ENCODE assay signal across 11 cellular contexts in the genomic region with DNA sequence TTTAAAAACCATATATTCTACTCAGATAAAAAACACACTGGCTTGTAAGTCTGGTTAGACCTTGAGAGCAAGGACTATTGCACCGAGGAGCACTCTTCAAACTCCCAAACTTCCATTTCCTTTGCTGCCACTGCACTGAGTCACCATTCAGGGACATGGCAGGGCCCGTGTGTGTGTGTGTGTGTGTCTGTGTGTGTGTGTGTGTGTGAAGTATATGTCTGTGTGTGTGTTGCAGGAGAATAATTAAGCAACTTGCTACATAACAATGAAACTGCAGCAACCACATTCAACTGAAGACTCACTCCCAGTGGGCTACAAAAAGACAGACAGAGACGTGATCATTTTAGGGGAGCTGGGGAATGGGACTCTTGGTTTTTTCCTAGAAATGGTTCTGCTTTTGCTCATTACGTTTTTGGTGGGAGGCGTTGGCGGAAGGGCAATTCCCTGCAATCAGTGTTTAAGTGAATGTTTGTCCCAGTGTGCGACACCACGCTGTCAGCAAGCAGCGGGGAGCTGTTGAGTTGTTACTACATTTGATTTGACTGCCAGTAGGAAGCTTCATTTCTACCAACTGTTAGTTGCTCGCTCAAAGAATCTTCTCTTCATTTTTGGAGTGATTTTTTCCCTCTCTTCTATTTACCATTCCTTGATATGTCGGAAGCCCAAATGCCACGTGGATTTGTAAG. TPM values are rescaled to one million over a fixed set of nuclear protein-coding genes. Genes with fewer than 3 reads are reported as not detected.
DNase-seq lines count a peak whose midpoint lies in the region; ATAC-seq and TF ChIP-seq lines count a peak whose summit lies in the region.
"Had no signal": no experiment of that assay in that cellular context is flagged by ENCODE, and none has a peak within 500 bp of the region (broad histone marks: within the 10 kb centered on the region; RNA-seq: fewer than 3 reads in every experiment).

No MANE protein-coding gene starts in this region.

- H2BK15ac ChIP-seq in H9 (ENCODE audit: low read depth, low read length): no peak overlapping the region
- H2BK15ac ChIP-seq in neuronal stem cell (ENCODE audit: low read length): no peak overlapping the region

- WGBS in H9 (ENCODE audit: extremely low coverage, insufficient read length, low lambda C conversion rate): no CpG with 5 or more reads among the region's 12 CpGs
- 11 to 16% (median 15%) methylated on average over 12 of the region's 12 CpGs for WGBS in heart left ventricle, 4 donors
- WGBS in neuronal stem cell (ENCODE audit: extremely low coverage in 2 of 2, insufficient read length in 2 of 2, insufficient replicate concordance in 1 of 2), 2 donors: no CpG with 5 or more reads among the region's 12 CpGs

- H2BK12ac ChIP-seq in H9 (ENCODE audit: insufficient read length, low read depth, low read length) (no peak overlapping the region), neuronal stem cell (ENCODE audit: low read length) (no peak overlapping the region)

- H2BK20ac ChIP-seq in H9 (ENCODE audit: low read depth, low read length, poor library complexity, severe bottlenecking): no peak overlapping the region

- no peak for TF ChIP-seq CTCF in H9 (conservative IDR thresholded peaks at IDR 0.05)
- TF ChIP-seq CTCF in heart left ventricle (IDR thresholded peaks at IDR 0.05): no peak

- H3K27ac ChIP-seq in H9 (ENCODE audit: insufficient read length, low read depth, low read length) (no peak overlapping the region), heart left ventricle (peak overlapping the region in 3 of 12 donors; percentile 2 to 29 (median 28)), neuronal stem cell (replicated peaks; ENCODE audit: low read length) (no peak overlapping the region)
- H3K27ac ChIP-seq: stomach had no signal

- no peaks in the 10 kb centered on the region for H3K9me3 Mint-ChIP-seq in H9
- H3K9me3 Mint-ChIP-seq: T-helper 1 cell treated with Interleukin-12 subunit alpha and Interleukin-12 subunit beta and Interleukin-4 antibody, amounts not matched to agents 30 μg/mL and 1 μg/mL, for 36 hours had no signal

- H3K9me3 ChIP-seq in H9 (ENCODE audit: control insufficient read depth, low read depth, low read length): no peaks in the 10 kb centered on the region
- H3K9me3 ChIP-seq in heart left ventricle: no peaks in the 10 kb centered on the region
- H3K9me3 ChIP-seq in neuronal stem cell (replicated peaks in 1 of 2; ENCODE audit: control insufficient read depth in 2 of 2, insufficient read depth in 1 of 2, low read depth in 1 of 2, low read length in 2 of 2): no peaks in the 10 kb centered on the region
- H3K9me3 ChIP-seq: stomach had no signal

- peak; percentile 29 to 78 (median 76) for ATAC-seq in heart left ventricle
- ATAC-seq in GM21515 (IDR thresholded peaks at IDR 0.05; ENCODE audit: unreplicated experiment): no peak

- no peak overlapping the region for H3T11ph ChIP-seq in H9 (ENCODE audit: low read length)

- H4K8ac ChIP-seq in H9 (replicated peaks; ENCODE audit: insufficient read length, low read depth, low read length) (no peak overlapping the region), neuronal stem cell (ENCODE audit: low read depth, low read length) (no peak overlapping the region)

- no peak overlapping the region for H2BK120ac ChIP-seq in H9 (ENCODE audit: low read depth, low read length, poor library complexity, severe bottlenecking)
- no peak overlapping the region for H2BK120ac ChIP-seq in neuronal stem cell (ENCODE audit: low read depth, low read length)

- no peaks in the 10 kb centered on the region for H3K23me2 ChIP-seq in H9 (ENCODE audit: insufficient read length, low read depth, low read length, poor library complexity, severe bottlenecking)

- H3K18ac ChIP-seq in H9 (ENCODE audit: insufficient read length, low read depth, low read length) (no peak overlapping the region), neuronal stem cell (ENCODE audit: low read length) (no peak overlapping the region)

- H2AFZ ChIP-seq in H9 (ENCODE audit: low read length): no peak overlapping the region
- peak overlapping the region; percentile 52 for H2AFZ ChIP-seq in neuronal stem cell (ENCODE audit: low read length)

- H3K27me3 ChIP-seq in H9 (ENCODE audit: insufficient read depth, low read length): no peaks in the 10 kb centered on the region
- H3K27me3 ChIP-seq in heart left ventricle: peaks cover 0 to 8% (median 0%) of the 10 kb centered on the region in 9 donors
- H3K27me3 ChIP-seq in neuronal stem cell (ENCODE audit: control insufficient read depth in 3 of 3, insufficient read depth in 3 of 3, low read depth in 1 of 3, low read length in 3 of 3): no peaks in the 10 kb centered on the region
- H3K27me3 ChIP-seq: stomach had no signal

- H3K56ac ChIP-seq in H9 (ENCODE audit: insufficient read length, low read depth, low read length): no peak overlapping the region

- H3K4me3 Mint-ChIP-seq in H9: peak overlapping the region; percentile 26 to 33
- H3K4me3 Mint-ChIP-seq: CD4-positive, alpha-beta memory T cell; T-helper 1 cell treated with Interleukin-12 subunit alpha and Interleukin-12 subunit beta and Interleukin-4 antibody, amounts not matched to agents 30 μg/mL and 1 μg/mL, for 36 hours had no signal

- no peak overlapping the region for H2BK5ac ChIP-seq in H9 (ENCODE audit: insufficient read length, low read length)
- no peak overlapping the region for H2BK5ac ChIP-seq in neuronal stem cell (ENCODE audit: low read length)

- no peak overlapping the region for H3K4ac ChIP-seq in H9 (ENCODE audit: low read depth, low read length)
- no peak overlapping the region for H3K4ac ChIP-seq in neuronal stem cell (ENCODE audit: low read length)

- no peaks in the 10 kb centered on the region for H3K27me3 Mint-ChIP-seq in H9 (ENCODE audit: low read depth)
- H3K27me3 Mint-ChIP-seq: CD4-positive, alpha-beta memory T cell had no signal

- no peaks in the 10 kb centered on the region for H3K36me3 Mint-ChIP-seq in H9 (ENCODE audit: insufficient read depth in 1 of 3, low read depth in 3 of 3)
- H3K36me3 Mint-ChIP-seq: CD4-positive, alpha-beta memory T cell had no signal

- H3K4me1 ChIP-seq in H9 (ENCODE audit: insufficient read depth, low read length) (peaks cover 3% of the 10 kb centered on the region; the same call in 1 of the 2 replicates), heart left ventricle (peaks cover 0 to 7% (median 0%) of the 10 kb centered on the region in 12 donors), neuronal stem cell (ENCODE audit: control insufficient read depth in 2 of 2, insufficient read depth in 1 of 2, low read depth in 1 of 2, low read length in 2 of 2) (peaks cover 2 to 12% of the 10 kb centered on the region in 2 donors)
- H3K4me1 ChIP-seq: stomach had no signal

- H3K79me1 ChIP-seq in H9 (ENCODE audit: insufficient read depth, low read depth, low read length, poor library complexity, severe bottlenecking): no peaks in the 10 kb centered on the region
- H3K79me1 ChIP-seq in neuronal stem cell (ENCODE audit: low read depth, low read length): no peaks in the 10 kb centered on the region

- H3K36me3 ChIP-seq in heart left ventricle: no peaks in the 10 kb centered on the region
- H3K36me3 ChIP-seq in neuronal stem cell (replicated peaks in 1 of 2; ENCODE audit: control insufficient read depth in 2 of 2, insufficient read depth in 2 of 2, low read length in 2 of 2): no peaks in the 10 kb centered on the region
- H3K36me3 ChIP-seq: stomach had no signal

- H3K14ac ChIP-seq in H9 (ENCODE audit: insufficient read depth, low read length): no peak overlapping the region
- H3K14ac ChIP-seq in neuronal stem cell (ENCODE audit: low read length): no peak overlapping the region

- H3K23ac ChIP-seq in H9 (ENCODE audit: insufficient read length, low read depth, low read length) (no peak overlapping the region), neuronal stem cell (ENCODE audit: low read depth, low read length, poor library complexity) (no peak overlapping the region)

- peaks cover 24 to 33% of the 10 kb centered on the region in 2 experiments for H3K4me1 Mint-ChIP-seq in H9
- H3K4me1 Mint-ChIP-seq: CD4-positive, alpha-beta memory T cell had no signal

- peak overlapping the region; percentile 12 to 35 (median 13); a peak in 5 of 7 replicates for H3K27ac Mint-ChIP-seq in H9
- H3K27ac Mint-ChIP-seq: CD4-positive, alpha-beta memory T cell; T-helper 1 cell treated with Interleukin-12 subunit alpha and Interleukin-12 subunit beta and Interleukin-4 antibody, amounts not matched to agents 30 μg/mL and 1 μg/mL, for 36 hours had no signal

- no peak for TF ChIP-seq POLR2A in heart left ventricle (IDR thresholded peaks at IDR 0.05)

- no peak overlapping the region for H4K91ac ChIP-seq in H9 (ENCODE audit: insufficient read length, low read depth, low read length)
- H4K91ac ChIP-seq in neuronal stem cell (ENCODE audit: low read depth, low read length, poor library complexity): no peak overlapping the region

- H3K4me3 ChIP-seq in heart left ventricle (peak overlapping the region in 2 of 12 donors; percentile 12 to 41), neuronal stem cell (ENCODE audit: low read length in 2 of 2) (no peak overlapping the region)
- H3K4me3 ChIP-seq: stomach had no signal

- intact Hi-C loops in heart left ventricle (cut with DNase I): no loop called here

- H3K9ac ChIP-seq in H9 (ENCODE audit: extremely low read depth, insufficient read length, low read length): no peak overlapping the region
- no peak overlapping the region for H3K9ac ChIP-seq in neuronal stem cell (ENCODE audit: low read depth, low read length, poor library complexity)

- no peak overlapping the region for H2AK5ac ChIP-seq in H9 (ENCODE audit: insufficient read length, low read length)
- H2AK5ac ChIP-seq in neuronal stem cell (ENCODE audit: low read depth, low read length): no peak overlapping the region

- no peaks in the 10 kb centered on the region for H3K79me2 ChIP-seq in H9 (ENCODE audit: insufficient read depth, low read length)

- peak overlapping the region; percentile 29 for H3K4me2 ChIP-seq in H9 (ENCODE audit: insufficient read depth, insufficient read length, low read length)
- H3K4me2 ChIP-seq in neuronal stem cell (ENCODE audit: insufficient read depth, low read length, poor library complexity, severe bottlenecking): peak overlapping the region; percentile 22

- H4K5ac ChIP-seq in H9 (ENCODE audit: insufficient read length, low read depth, low read length): no peak overlapping the region

- H4K20me1 ChIP-seq in H9 (ENCODE audit: control insufficient read depth, insufficient read depth, insufficient read length): no peaks in the 10 kb centered on the region

- DNase-seq in H9 (peak; percentile 41), NCI-H69 (lab: John Stamatoyannopoulos, UW) (peak; percentile 94), heart left ventricle (peak in 2 of 5 donors; percentile 27 to 36), neuronal stem cell (ENCODE audit: low spot score) (peak; percentile 23), kidney glomerular epithelial cell (lab: John Stamatoyannopoulos, UW) (no peak)
- no peak for DNase-seq in activated T-cell treated with anti-CD3 and anti-CD28 coated beads, Interleukin-2, amount 50 U/mL, for 48 hours
- DNase-seq: activated naive CD4-positive, alpha-beta T cell; CD4-positive, alpha-beta memory T cell; stomach had no signal

RNA-seq across cellular contexts. Expression of gene ESRRG, which starts 36.2 kb away (rescaled TPM):
- 0.44 and 0.48 TPM in 2 replicates for total RNA-seq in H9 (2021)
- 10 to 100 TPM; 26.6 to 45.2 (median 40.4) TPM for total RNA-seq in heart left ventricle
- 10 to 100 TPM in 1 of 2 donors, 1 to 10 TPM in 1; 5.4 to 13.3 TPM for polyA plus RNA-seq in heart left ventricle
- polyA plus RNA-seq in neuronal stem cell (2013, experiment 1 of 2): 5.6 TPM
- polyA plus RNA-seq in neuronal stem cell (2013, experiment 2 of 2): 6.0 TPM
- total RNA-seq: CD4-positive, alpha-beta memory T cell had no signal
- polyA plus RNA-seq: CD4-positive, alpha-beta memory T cell had no signal

Comparison
In these comparisons a context has a peak if more than half of its experiments do, and no peak if none do; other contexts are left out.
1. DNase-seq: peak in H9 (single experiment), NCI-H69 (single experiment) and neuronal stem cell (single experiment); none in kidney glomerular epithelial cell (single experiment) and activated T-cell treated with anti-CD3 and anti-CD28 coated beads, Interleukin-2, amount 50 U/mL, for 48 hours (0 of 2).
2. RNA of gene ESRRG, which starts 36.2 kb away (total RNA-seq): 26.6 to 45.2 TPM in heart left ventricle; 0.44 to 0.48 TPM in H9; every median in the first group is over 10 times any median in the second.